2 cellular contexts compared by ENCODE assay signal in genomic region chr11:12280838-12281565, GRCh38.
TF ChIP-seq lines count a peak whose summit lies in the region.

No MANE protein-coding gene starts in this region.

TF ChIP-seq in IMR-90, 13 proteins besides CTCF, POLR2A, EP300 and RAD21:
- TF ChIP-seq FOS (IDR thresholded peaks at IDR 0.05; ENCODE audit: low read depth, low read length) (peak; percentile 71), BHLHE40 (IDR thresholded peaks at IDR 0.05; ENCODE audit: low read depth, low read length) (no peak)
TF ChIP-seq in IMR-90: peak in this region for 1.

TF ChIP-seq in H1, 55 proteins besides CTCF, POLR2A, EP300 and RAD21:
- no peak for TF ChIP-seq SP1 (IDR thresholded peaks at IDR 0.05; ENCODE audit: low read depth, low read length)
- no peak for TF ChIP-seq ATF3 (IDR thresholded peaks at IDR 0.05; ENCODE audit: insufficient read depth, low read depth, low read length)
- no peak for TF ChIP-seq EGR1 (IDR thresholded peaks at IDR 0.05; ENCODE audit: borderline replicate concordance, low read depth, low read length)
- TF ChIP-seq EZH2 (IDR thresholded peaks at IDR 0.05; ENCODE audit: low read depth, low read length, severe bottlenecking) = no peak
- TF ChIP-seq SP2 (IDR thresholded peaks at IDR 0.05; ENCODE audit: low read length) = no peak
- TF ChIP-seq GABPA (IDR thresholded peaks at IDR 0.05; ENCODE audit: borderline replicate concordance, insufficient read depth, low read length) = no peak
- TF ChIP-seq SIX5 (IDR thresholded peaks at IDR 0.05; ENCODE audit: low read depth, low read length) = no peak
